In the genomic region with DNA sequence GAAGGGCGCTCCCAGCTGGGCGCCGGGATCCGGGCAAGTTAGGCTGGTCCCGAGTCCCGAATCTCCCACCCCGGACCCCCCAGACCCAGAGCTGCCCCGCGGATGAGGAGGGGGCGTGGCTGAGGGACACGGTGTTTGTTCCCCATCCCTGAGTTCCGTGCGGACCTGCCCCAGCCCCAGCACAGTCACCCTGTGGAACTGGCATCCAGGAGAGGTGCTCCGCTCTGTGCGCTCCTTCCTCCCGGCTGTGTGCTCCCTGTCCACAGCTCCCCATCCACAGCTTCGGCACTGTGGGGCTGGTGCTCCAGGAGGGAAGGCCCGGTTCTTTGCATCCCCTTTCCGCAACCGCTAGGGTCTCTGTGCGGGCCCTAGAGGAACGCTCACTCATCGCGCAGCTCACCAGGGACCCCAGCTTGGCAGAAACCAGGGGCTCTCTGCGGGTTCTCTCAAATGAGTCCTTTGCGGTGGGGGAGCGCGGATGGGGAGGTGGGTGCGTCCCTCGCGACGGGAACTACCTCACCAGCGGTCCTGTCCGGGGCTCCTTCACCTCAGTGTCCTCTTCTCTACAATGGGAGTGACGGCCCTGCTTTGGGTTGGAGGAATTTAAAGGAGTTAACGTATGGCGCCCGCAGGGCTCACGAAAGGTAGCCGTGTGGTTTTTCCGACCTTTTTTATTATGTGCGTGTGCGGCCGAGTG, we compare ENCODE assay signal across 14 cellular contexts. TPM values are rescaled to one million over a fixed set of nuclear protein-coding genes. Genes with fewer than 3 reads are reported as not detected.
A peak's percentile ranks its signal among the peaks of the same experiment; 100 is the strongest.
DNase-seq lines count a peak whose midpoint lies in the region; ATAC-seq, FAIRE-seq and TF ChIP-seq lines count a peak whose summit lies in the region.
"Had no signal": no experiment of that assay in that cellular context is flagged by ENCODE, and none has a peak within 500 bp of the region (broad histone marks: within the 10 kb centered on the region; RNA-seq: fewer than 3 reads in every experiment).

No MANE protein-coding gene starts in this region.

- DNase-seq in GM03348 (ENCODE audit: low spot score) = peak; percentile 11
- DNase-seq in ascending aorta (ENCODE audit: low spot score in 2 of 2) = no peak
- DNase-seq in NCI-H2227 (lab: John Stamatoyannopoulos, UW; ENCODE audit: unreplicated experiment) = no peak
- no peak for DNase-seq in stimulated activated CD4-positive, alpha-beta T cell treated with anti-CD3 and anti-CD28 coated beads, Interleukin-4, amount 100 ng/mL, for 1 hour
- DNase-seq in H54 (ENCODE audit: insufficient read length, low spot score) = no peak
- DNase-seq: activated CD4-positive, alpha-beta T cell treated with anti-CD3 and anti-CD28 coated beads, Interleukin-2, amount 10 ng/mL, durations not matched to agents 7 days and 5 days; AML-193; naive B cell; NCI-H2029; stimulated activated CD4-positive, alpha-beta T cell treated with anti-CD3 and anti-CD28 coated beads, Interleukin-1b, Interleukin-23, amount 100 ng/mL, for 48 hours had no signal

- H3K4me1 ChIP-seq in ascending aorta (no peaks in the 10 kb centered on the region), iPS-15b (ENCODE audit: control insufficient read depth, insufficient read depth, low read length) (peaks cover 6% of the 10 kb centered on the region), rectal smooth muscle tissue (ENCODE audit: control insufficient read depth, insufficient read depth, low read length) (no peaks in the 10 kb centered on the region)

- H3K36me3 ChIP-seq in ascending aorta (no peaks in the 10 kb centered on the region), iPS-15b (ENCODE audit: control insufficient read depth, insufficient read depth, low read length) (no peaks in the 10 kb centered on the region), rectal smooth muscle tissue (ENCODE audit: control insufficient read depth, insufficient read depth, low read length) (no peaks in the 10 kb centered on the region)

- intact Hi-C loops in ascending aorta (cut with DNase I) = no loop called here

- no peak for ATAC-seq in GM19328 (IDR thresholded peaks at IDR 0.05; ENCODE audit: unreplicated experiment)

- H3K27me3 ChIP-seq in ascending aorta (no peaks in the 10 kb centered on the region), iPS-15b (ENCODE audit: control insufficient read depth, insufficient read depth, low read length) (peaks cover 77% of the 10 kb centered on the region), rectal smooth muscle tissue (ENCODE audit: control insufficient read depth, insufficient read depth, low read length) (peaks cover 12% of the 10 kb centered on the region)

- H3K9ac ChIP-seq in iPS-15b (ENCODE audit: low read depth, low read length) (no peak overlapping the region), rectal smooth muscle tissue (ENCODE audit: low read length) (no peak overlapping the region)

- TF ChIP-seq CTCF in ascending aorta (IDR thresholded peaks at IDR 0.05) = no peak

- H3K9me3 ChIP-seq in ascending aorta (no peaks in the 10 kb centered on the region), iPS-15b (ENCODE audit: control insufficient read depth, insufficient read depth, low read length) (no peaks in the 10 kb centered on the region)

- no peak for TF ChIP-seq POLR2A in H54 (IDR thresholded peaks at IDR 0.05; ENCODE audit: low read depth, low read length)

- no peak overlapping the region for H3K27ac ChIP-seq in ascending aorta
- no peak overlapping the region for H3K27ac ChIP-seq in rectal smooth muscle tissue (ENCODE audit: low read depth, low read length)

- FAIRE-seq in H54 (lab: Jason Lieb, UNC) = no peak

- peak overlapping the region; percentile 17 to 38 for H3K4me3 ChIP-seq in ascending aorta
- peak overlapping the region; percentile 60 for H3K4me3 ChIP-seq in iPS-15b (ENCODE audit: low read depth, low read length)
- peak overlapping the region; percentile 2 for H3K4me3 ChIP-seq in rectal smooth muscle tissue (ENCODE audit: low read length)

RNA-seq across cellular contexts. Expression of a gene that starts 0.8 kb away (rescaled TPM):
- 0.96 TPM for total RNA-seq in ascending aorta
- total RNA-seq: activated CD4-positive, alpha-beta T cell treated with anti-CD3 and anti-CD28 coated beads, Interleukin-2, amount 10 ng/mL, durations not matched to agents 7 days and 5 days; T-helper 1 cell treated with Interleukin-12 subunit alpha and Interleukin-12 subunit beta and Interleukin-4 antibody, amounts not matched to agents 30 ng/mL and 1 ng/mL, for 36 hours had no signal

Comparison
In these comparisons a context has a peak if more than half of its experiments do, and no peak if none do; other contexts are left out.
1. H3K4me3 ChIP-seq: peak in every context shown above with its lines; median percentile 60 in iPS-15b; 28 in ascending aorta; 2 in rectal smooth muscle tissue.